In the genomic region with DNA sequence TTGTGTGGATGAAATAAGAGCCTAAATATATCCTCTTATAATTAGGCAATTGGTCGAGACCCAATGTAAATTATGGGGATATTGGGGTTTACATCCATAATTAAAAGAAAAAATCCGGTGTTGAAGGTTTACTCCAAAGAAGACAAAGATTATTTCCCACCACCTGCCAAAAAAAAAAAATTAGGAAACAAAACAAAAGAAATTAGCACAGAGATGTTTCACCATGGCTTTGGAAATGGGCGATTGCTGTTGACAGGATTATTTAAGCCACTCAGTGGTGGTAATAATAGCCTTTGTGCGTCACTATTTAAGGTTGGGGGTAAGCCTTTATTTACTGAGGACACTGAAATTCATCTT, we compare ENCODE assay signal across 8 cellular contexts. TPM values are rescaled to one million over a fixed set of nuclear protein-coding genes. Genes with fewer than 3 reads are reported as not detected.
DNase-seq lines count a peak whose midpoint lies in the region; ATAC-seq and TF ChIP-seq lines count a peak whose summit lies in the region.

No MANE protein-coding gene starts in this region.

- H3K27ac ChIP-seq in WERI-Rb-1 (peak overlapping the region; percentile 82), smooth muscle cell (ENCODE audit: low read depth) (peak overlapping the region; percentile 91)

- H3F3A ChIP-seq in smooth muscle cell (ENCODE audit: low read depth), result peaks cover 18% of the 10 kb centered on the region

- H2AFZ ChIP-seq in smooth muscle cell (ENCODE audit: low read depth), result peak overlapping the region; percentile 98

- DNase-seq in HEK293T (ENCODE audit: extremely low spot score) (no peak), WERI-Rb-1 (no peak), globus pallidus (ENCODE audit: low spot score) (peak; percentile 12), smooth muscle cell (lab: John Stamatoyannopoulos, UW; ENCODE audit: unreplicated experiment) (no peak), kidney glomerular epithelial cell (lab: John Stamatoyannopoulos, UW) (no peak), germinal center (ENCODE audit: low spot score) (no peak), DMS79 (lab: John Stamatoyannopoulos, UW) (no peak)

- H3K4me3 ChIP-seq in WERI-Rb-1 (ENCODE audit: low read depth, low read length), result peak overlapping the region; percentile 92
- peak overlapping the region; percentile 91 for H3K4me3 ChIP-seq in smooth muscle cell

- POLR2A ChIA-PET in HEK293T (lab: Yijun Ruan, JAX), result interaction anchor here (0.9 to 2.8 kb wide), 11 partner anchors 8 to 60 kb away, joined by 3 to 40 read pairs (median 7); a partner anchor contains a TSS

- H3K4me2 ChIP-seq in smooth muscle cell, result peak overlapping the region; percentile 97

- 63% methylated on average over 4 of the region's 4 CpGs for WGBS in smooth muscle cell (ENCODE audit: low lambda C conversion rate)

- peaks cover 32% of the 10 kb centered on the region for H3K79me2 ChIP-seq in smooth muscle cell (ENCODE audit: low read depth)

- no peak for ATAC-seq in HG03097 (IDR thresholded peaks at IDR 0.05; ENCODE audit: low FRiP score, unreplicated experiment)

- TF ChIP-seq CTCF in WERI-Rb-1 (IDR thresholded peaks at IDR 0.05; ENCODE audit: low read depth, low read length) (no peak), smooth muscle cell (IDR thresholded peaks at IDR 0.05; ENCODE audit: borderline replicate concordance, insufficient read depth, poor library complexity, severe bottlenecking) (no peak)

- H4K20me1 ChIP-seq in smooth muscle cell (ENCODE audit: low read depth), result no peaks in the 10 kb centered on the region

- H3K9me3 ChIP-seq in WERI-Rb-1 (ENCODE audit: severe bottlenecking) (no peaks in the 10 kb centered on the region), smooth muscle cell (replicated peaks; ENCODE audit: low read depth) (no peaks in the 10 kb centered on the region)

- peaks cover 4% of the 10 kb centered on the region for H3K4me1 ChIP-seq in smooth muscle cell (ENCODE audit: low read depth)

- H3K9ac ChIP-seq in smooth muscle cell (ENCODE audit: low read depth), result peak overlapping the region; percentile 88

- H3K36me3 ChIP-seq in WERI-Rb-1, result no peaks in the 10 kb centered on the region
- no peaks in the 10 kb centered on the region for H3K36me3 ChIP-seq in smooth muscle cell (ENCODE audit: low read depth)

- CTCF ChIA-PET in HEK293T (lab: Yijun Ruan, JAX), result no interaction called here

- H3K27me3 ChIP-seq in WERI-Rb-1 (ENCODE audit: insufficient read depth, low read depth, severe bottlenecking) (no peaks in the 10 kb centered on the region), smooth muscle cell (ENCODE audit: low read depth) (no peaks in the 10 kb centered on the region)

TF ChIP-seq in HEK293T, 16 proteins besides CTCF, POLR2A, EP300 and RAD21:
- TF ChIP-seq LEF1 (IDR thresholded peaks at IDR 0.05; ENCODE audit: borderline replicate concordance) (no peak), ZNF384 (IDR thresholded peaks at IDR 0.05) (0 out of 2 replicates have a peak, but pooled peaks have one; percentile 10)

RNA-seq across cellular contexts. Expression of a gene that starts 0.6 kb away (rescaled TPM):
- total RNA-seq in smooth muscle cell, result 14.8 and 25.9 TPM in 2 replicates
- 21.7 and 25.7 TPM in 2 replicates for polyA plus RNA-seq in smooth muscle cell

RNA-seq across cellular contexts. Expression of a gene that starts 16.0 kb away (rescaled TPM):
- 28.5 and 29.9 TPM in 2 replicates for total RNA-seq in smooth muscle cell
- 25.9 and 32.0 TPM in 2 replicates for polyA plus RNA-seq in smooth muscle cell

RNA-seq across cellular contexts. Expression of a gene that starts 46.4 kb away (rescaled TPM):
- 124 and 144 TPM in 2 replicates for total RNA-seq in smooth muscle cell
- polyA plus RNA-seq in smooth muscle cell, result 100 and 114 TPM in 2 replicates

RNA-seq across cellular contexts. Expression of a gene that starts 46.6 kb away (rescaled TPM):
- 35.6 and 41.7 TPM in 2 replicates for total RNA-seq in smooth muscle cell
- 22.2 and 23.5 TPM in 2 replicates for polyA plus RNA-seq in smooth muscle cell
